9 cellular contexts compared by ENCODE assay signal in genomic region chr2:24824966-24825882, GRCh38. TPM values are rescaled to one million over a fixed set of nuclear protein-coding genes. Genes with fewer than 3 reads are reported as not detected.
DNase-seq lines count a peak whose midpoint lies in the region; ATAC-seq and TF ChIP-seq lines count a peak whose summit lies in the region.
"Had no signal": no experiment of that assay in that cellular context is flagged by ENCODE, and none has a peak within 500 bp of the region (broad histone marks: within the 10 kb centered on the region; RNA-seq: fewer than 3 reads in every experiment).

No MANE protein-coding gene starts in this region.

- H3K27me3 ChIP-seq in H9 (ENCODE audit: insufficient read depth, low read length) (no peaks in the 10 kb centered on the region), lower lobe of right lung (ENCODE audit: low read depth) (no peaks in the 10 kb centered on the region)
- H3K27me3 ChIP-seq: suprapubic skin had no signal

- H3K4me3 Mint-ChIP-seq in H9, result no peak overlapping the region
- H3K4me3 Mint-ChIP-seq in activated CD8-positive, alpha-beta memory T cell treated with anti-CD3 and anti-CD28 coated beads, Interleukin-2, amount 10 ng/mL, durations not matched to agents 7 days and 5 days, result no peak overlapping the region

- H4K91ac ChIP-seq in H9 (ENCODE audit: insufficient read length, low read depth, low read length), result no peak overlapping the region

- H2BK5ac ChIP-seq in H9 (ENCODE audit: insufficient read length, low read length), result no peak overlapping the region

- H3K9ac ChIP-seq in H9 (ENCODE audit: extremely low read depth, insufficient read length, low read length), result no peak overlapping the region

- peaks cover 0 to 3% of the 10 kb centered on the region in 2 experiments; a peak in 2 of 5 replicates for H3K9me3 Mint-ChIP-seq in H9
- H3K9me3 Mint-ChIP-seq in activated CD8-positive, alpha-beta memory T cell treated with anti-CD3 and anti-CD28 coated beads, Interleukin-2, amount 10 ng/mL, durations not matched to agents 7 days and 5 days (ENCODE audit: low read depth), result no peaks in the 10 kb centered on the region

- H3K23me2 ChIP-seq in H9 (ENCODE audit: insufficient read length, low read depth, low read length, poor library complexity, severe bottlenecking), result no peaks in the 10 kb centered on the region

- H3K27ac Mint-ChIP-seq in H9, result peak overlapping the region; percentile 74 to 87 (median 81); a peak in 3 of 7 replicates
- H3K27ac Mint-ChIP-seq in activated CD8-positive, alpha-beta memory T cell treated with anti-CD3 and anti-CD28 coated beads, Interleukin-2, amount 10 ng/mL, durations not matched to agents 7 days and 5 days, result peak overlapping the region; percentile 80

- H3T11ph ChIP-seq in H9 (ENCODE audit: low read length), result no peak overlapping the region

- TF ChIP-seq CTCF in H9 (conservative IDR thresholded peaks at IDR 0.05), result peak; percentile 64
- TF ChIP-seq CTCF in lower lobe of right lung (IDR thresholded peaks at IDR 0.05), result peak; percentile 48

- no peak overlapping the region for H2BK15ac ChIP-seq in H9 (ENCODE audit: low read depth, low read length)

- no peak overlapping the region for H4K5ac ChIP-seq in H9 (ENCODE audit: insufficient read length, low read depth, low read length)

- H3K23ac ChIP-seq in H9 (ENCODE audit: insufficient read length, low read depth, low read length), result no peak overlapping the region

- intact Hi-C loops in lower lobe of right lung (cut with DNase I), result loop anchor here (5.0 kb wide), 1 partner anchor 418 kb away; no protein-coding TSS in a partner anchor

- peaks cover 16% of the 10 kb centered on the region for H3K4me1 ChIP-seq in H9 (ENCODE audit: insufficient read depth, low read length)
- H3K4me1 ChIP-seq in lower lobe of right lung, result peaks cover 11% of the 10 kb centered on the region

- no peak overlapping the region for H2BK120ac ChIP-seq in H9 (ENCODE audit: low read depth, low read length, poor library complexity, severe bottlenecking)

- no peaks in the 10 kb centered on the region for H3K79me2 ChIP-seq in H9 (ENCODE audit: insufficient read depth, low read length)

- DNase-seq in CMK (ENCODE audit: low read depth), result peak; percentile 29
- peak; percentile 33 for DNase-seq in H9
- DNase-seq in activated CD8-positive, alpha-beta memory T cell treated with anti-CD3 and anti-CD28 coated beads, Interleukin-2, amount 10 ng/mL, durations not matched to agents 7 days and 5 days, result peak; percentile 57
- DNase-seq in lower lobe of right lung, result no peak
- DNase-seq in caudate nucleus (lab: John Stamatoyannopoulos, UW), result no peak
- no peak for DNase-seq in amygdala (lab: John Stamatoyannopoulos, UW)

- H2BK12ac ChIP-seq in H9 (ENCODE audit: insufficient read length, low read depth, low read length), result no peak overlapping the region

- peaks cover 48 to 54% (median 50%) of the 10 kb centered on the region in 3 experiments for H3K36me3 Mint-ChIP-seq in H9 (ENCODE audit: insufficient read depth in 1 of 3, low read depth in 3 of 3)
- H3K36me3 Mint-ChIP-seq in activated CD8-positive, alpha-beta memory T cell treated with anti-CD3 and anti-CD28 coated beads, Interleukin-2, amount 10 ng/mL, durations not matched to agents 7 days and 5 days, result peaks cover 35% of the 10 kb centered on the region

- H4K8ac ChIP-seq in H9 (replicated peaks; ENCODE audit: insufficient read length, low read depth, low read length), result no peak overlapping the region

- H3K4ac ChIP-seq in H9 (ENCODE audit: low read depth, low read length), result no peak overlapping the region

- H3K27me3 Mint-ChIP-seq in H9 (ENCODE audit: low read depth), result no peaks in the 10 kb centered on the region; the same call in none of the 2 replicates
- no peaks in the 10 kb centered on the region for H3K27me3 Mint-ChIP-seq in activated CD8-positive, alpha-beta memory T cell treated with anti-CD3 and anti-CD28 coated beads, Interleukin-2, amount 10 ng/mL, durations not matched to agents 7 days and 5 days

- CTCF ChIA-PET in activated CD8-positive, alpha-beta memory T cell treated with anti-CD3 and anti-CD28 coated beads, Interleukin-2, amount 10 ng/mL, durations not matched to agents 7 days and 5 days (lab: Charles Lee), result interaction anchor here (0.7 to 5.0 kb wide), 8 partner anchors 12 to 415 kb away, joined by 3 to 70 read pairs (median 4); partner anchors contain the start of genes CENPO, NCOA1 and PTRHD1

- H4K20me1 ChIP-seq in H9 (ENCODE audit: control insufficient read depth, insufficient read depth, insufficient read length), result no peaks in the 10 kb centered on the region

- peaks cover 15% of the 10 kb centered on the region for H3K36me3 ChIP-seq in lower lobe of right lung

- H3K18ac ChIP-seq in H9 (ENCODE audit: insufficient read length, low read depth, low read length), result no peak overlapping the region

- ATAC-seq in activated CD8-positive, alpha-beta memory T cell treated with anti-CD3 and anti-CD28 coated beads, Interleukin-2, amount 10 ng/mL, durations not matched to agents 7 days and 5 days, result no peak
- ATAC-seq in lower lobe of right lung, result no peak
- ATAC-seq in GM21723 (IDR thresholded peaks at IDR 0.05; ENCODE audit: unreplicated experiment), result no peak
- no peak for ATAC-seq in HG03025 (IDR thresholded peaks at IDR 0.05; ENCODE audit: low FRiP score, unreplicated experiment)

- H3K4me3 ChIP-seq in lower lobe of right lung, result no peak overlapping the region
- H3K4me3 ChIP-seq: suprapubic skin had no signal

- no peak overlapping the region for H3K27ac ChIP-seq in H9 (ENCODE audit: insufficient read length, low read depth, low read length)
- H3K27ac ChIP-seq in lower lobe of right lung, result no peak overlapping the region
- no peak overlapping the region for H3K27ac ChIP-seq in caudate nucleus (ENCODE audit: low read depth, low read length)
- H3K27ac ChIP-seq: suprapubic skin had no signal

- peaks cover 51 to 55% of the 10 kb centered on the region in 2 experiments for H3K4me1 Mint-ChIP-seq in H9
- H3K4me1 Mint-ChIP-seq in activated CD8-positive, alpha-beta memory T cell treated with anti-CD3 and anti-CD28 coated beads, Interleukin-2, amount 10 ng/mL, durations not matched to agents 7 days and 5 days, result peaks cover 19% of the 10 kb centered on the region

- H2BK20ac ChIP-seq in H9 (ENCODE audit: low read depth, low read length, poor library complexity, severe bottlenecking), result no peak overlapping the region

- no peak overlapping the region for H3K14ac ChIP-seq in H9 (ENCODE audit: insufficient read depth, low read length)

- no CpG with 5 or more reads among the region's 16 CpGs for WGBS in H9 (ENCODE audit: extremely low coverage, insufficient read length, low lambda C conversion rate)

- no peaks in the 10 kb centered on the region for H3K79me1 ChIP-seq in H9 (ENCODE audit: insufficient read depth, low read depth, low read length, poor library complexity, severe bottlenecking)

- no peak overlapping the region for H2AFZ ChIP-seq in H9 (ENCODE audit: low read length)

- H3K4me2 ChIP-seq in H9 (ENCODE audit: insufficient read depth, insufficient read length, low read length), result no peak overlapping the region

- no peak overlapping the region for H3K56ac ChIP-seq in H9 (ENCODE audit: insufficient read length, low read depth, low read length)

- no peak overlapping the region for H2AK5ac ChIP-seq in H9 (ENCODE audit: insufficient read length, low read length)

- H3K9me3 ChIP-seq in H9 (ENCODE audit: control insufficient read depth, low read depth, low read length) (no peaks in the 10 kb centered on the region), lower lobe of right lung (no peaks in the 10 kb centered on the region)
- H3K9me3 ChIP-seq: suprapubic skin had no signal

RNA-seq across cellular contexts. Expression of gene CENPO, which starts 32.0 kb away (rescaled TPM):
- total RNA-seq in H9 (2021) (47.3 and 49.5 TPM in 2 replicates), lower lobe of right lung (5.3 TPM)
- 10 to 100 TPM; 55.4 to 57.4 TPM for total RNA-seq in activated CD8-positive, alpha-beta memory T cell treated with anti-CD3 and anti-CD28 coated beads, Interleukin-2, amount 10 ng/mL, durations not matched to agents 7 days and 5 days

RNA-seq across cellular contexts. Expression of gene PTRHD1, which starts 32.0 kb away (rescaled TPM):
- total RNA-seq in H9 (2021), result 43.7 and 44.3 TPM in 2 replicates
- total RNA-seq in activated CD8-positive, alpha-beta memory T cell treated with anti-CD3 and anti-CD28 coated beads, Interleukin-2, amount 10 ng/mL, durations not matched to agents 7 days and 5 days, result 10 to 100 TPM; 17.9 to 29.3 TPM
- 24.6 TPM for total RNA-seq in lower lobe of right lung

Comparison
In these comparisons a context has a peak if more than half of its experiments do, and no peak if none do; other contexts are left out.
1. DNase-seq: peak in CMK (single experiment), H9 (single experiment) and activated CD8-positive, alpha-beta memory T cell treated with anti-CD3 and anti-CD28 coated beads, Interleukin-2, amount 10 ng/mL, durations not matched to agents 7 days and 5 days (single experiment); none in lower lobe of right lung (single experiment), caudate nucleus (0 of 61) and amygdala (0 of 56).